Comparison of ENCODE assay signal across 15 cellular contexts in the genomic region with DNA sequence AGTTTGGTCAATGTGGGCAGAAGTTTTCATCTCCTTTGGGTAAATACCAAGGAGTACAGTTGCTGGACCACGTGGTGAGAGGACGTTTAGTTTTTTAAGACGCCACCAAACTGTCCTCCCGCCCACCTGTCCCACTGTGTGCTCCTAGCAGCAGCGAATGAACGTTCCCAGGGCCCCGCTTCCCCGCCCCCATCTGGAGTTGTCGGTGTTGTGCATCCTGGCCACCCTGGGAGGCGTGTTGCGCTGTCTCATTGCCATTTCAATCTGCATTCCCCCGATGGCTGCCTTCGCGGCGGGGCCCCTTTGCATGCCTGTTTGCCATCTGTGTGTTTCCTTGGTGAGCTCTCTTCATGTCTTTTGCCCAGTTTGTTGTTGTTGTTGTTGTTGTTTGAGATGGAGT.
DNase-seq lines count a peak whose midpoint lies in the region; ATAC-seq and TF ChIP-seq lines count a peak whose summit lies in the region.
"Had no signal": no experiment of that assay in that cellular context is flagged by ENCODE, and none has a peak within 500 bp of the region (broad histone marks: within the 10 kb centered on the region; RNA-seq: fewer than 3 reads in every experiment).

No MANE protein-coding gene starts in this region.

- H3K4me1 Mint-ChIP-seq in brain (peaks cover 45% of the 10 kb centered on the region), neural crest cell (peaks cover 16% of the 10 kb centered on the region), natural killer cell (peaks cover 0 to 11% of the 10 kb centered on the region in 2 donors)

- POLR2A ChIA-PET in RWPE1 (lab: Yijun Ruan, JAX; ENCODE audit: low non-redundant PET), result no interaction called here

- peak overlapping the region in 4 of 5 experiments; percentile 50 to 93 (median 81) for H3K27ac Mint-ChIP-seq in brain
- H3K27ac Mint-ChIP-seq in neural crest cell (ENCODE audit: unreplicated experiment), result peak overlapping the region; percentile 91
- no peak overlapping the region for H3K27ac Mint-ChIP-seq in natural killer cell

- H3K27me3 Mint-ChIP-seq in brain, result no peaks in the 10 kb centered on the region
- H3K27me3 Mint-ChIP-seq in neural crest cell (ENCODE audit: low read depth), result no peaks in the 10 kb centered on the region
- H3K27me3 Mint-ChIP-seq in natural killer cell (ENCODE audit: low read depth in 2 of 2), result no peaks in the 10 kb centered on the region
- H3K27me3 Mint-ChIP-seq: CD4-positive, alpha-beta memory T cell had no signal

- ATAC-seq in natural killer cell (no peak), omental fat pad (ENCODE audit: low FRiP score) (no peak)
- ATAC-seq: GM12878 had no signal

- H3K9me3 Mint-ChIP-seq in brain (no peaks in the 10 kb centered on the region), neural crest cell (no peaks in the 10 kb centered on the region), natural killer cell (no peaks in the 10 kb centered on the region)
- H3K9me3 Mint-ChIP-seq: CD4-positive, alpha-beta memory T cell; H9 had no signal

- DNase-seq in RWPE1 (ENCODE audit: low spot score) (no peak), neural crest cell (ENCODE audit: low read depth, low spot score) (no peak), natural killer cell (no peak), omental fat pad (ENCODE audit: low spot score) (no peak), globus pallidus (ENCODE audit: low spot score) (no peak)
- no peak for DNase-seq in stimulated activated CD8-positive, alpha-beta memory T cell treated with anti-CD3 and anti-CD28 coated beads, Interleukin-4, amount 100 ng/mL, for 48 hours
- DNase-seq: ACHN; CD4-positive, alpha-beta memory T cell; DMS79; GOT3; H9 had no signal

- H3K4me3 Mint-ChIP-seq in brain, result no peak overlapping the region
- no peak overlapping the region for H3K4me3 Mint-ChIP-seq in neural crest cell
- no peak overlapping the region for H3K4me3 Mint-ChIP-seq in natural killer cell
- H3K4me3 Mint-ChIP-seq: CD4-positive, alpha-beta memory T cell; H9 had no signal

- H3K27ac ChIP-seq in 22Rv1 (peak overlapping the region; percentile 93), RWPE1 (peak overlapping the region; percentile 90; the same call in 1 of the 2 replicates)
- H3K27ac ChIP-seq: BLaER1 treated with 17β-estradiol and CSF1 and Interleukin-3, amounts not matched to agents 10 nM and 100 nM had no signal

- CTCF ChIA-PET in RWPE1 (lab: Yijun Ruan, JAX), result interaction anchor here (0.5 kb wide), 1 partner anchor 262 kb away, joined by 3 read pairs; no protein-coding TSS in a partner anchor

- H3K36me3 Mint-ChIP-seq in brain, result peaks cover 48% of the 10 kb centered on the region
- H3K36me3 Mint-ChIP-seq in neural crest cell (ENCODE audit: low read depth), result peaks cover 14% of the 10 kb centered on the region
- H3K36me3 Mint-ChIP-seq in natural killer cell, result no peaks in the 10 kb centered on the region

- TF ChIP-seq CTCF in 22Rv1 (IDR thresholded peaks at IDR 0.05) (no peak), RWPE1 (conservative IDR thresholded peaks at IDR 0.05; ENCODE audit: low read depth) (no peak), brain (conservative IDR thresholded peaks at IDR 0.05) (no peak), neural crest cell (conservative IDR thresholded peaks at IDR 0.05) (no peak), natural killer cell (IDR thresholded peaks at IDR 0.05) (no peak), omental fat pad (IDR thresholded peaks at IDR 0.05) (no peak)

- intact Hi-C loops in natural killer cell (cut with micrococcal nuclease), result loop anchor here (5.0 kb wide), 1 partner anchor 532 kb away; no protein-coding TSS in a partner anchor

Comparison
In these comparisons a context has a peak if more than half of its experiments do, and no peak if none do; other contexts are left out.
1. H3K27ac Mint-ChIP-seq: peak in brain (4 of 5) and neural crest cell (single experiment); none in natural killer cell (0 of 2).